Comparison of ENCODE assay signal across 23 cellular contexts in genomic region chrX:9373789-9374188, GRCh38.
"Had no signal": no experiment of that assay in that cellular context is flagged by ENCODE, and none has a peak within 500 bp of the region (broad histone marks: within the 10 kb centered on the region; RNA-seq: fewer than 3 reads in every experiment).

No MANE protein-coding gene starts in this region.

- H3K27ac ChIP-seq: esophagus muscularis mucosa, foreskin keratinocyte, gastroesophageal sphincter, heart left ventricle, hepatocyte, left lung, lower lobe of right lung had no signal

- H3K4me3 Mint-ChIP-seq: dendritic cell treated with granulocyte-macrophage colony-stimulating factor and Interleukin-4, amounts not matched to agents 40 ng/mL and 50 ng/mL, for 4 days; effector memory CD8-positive, alpha-beta T cell; endodermal cell; immature natural killer cell; mesothelial cell of epicardium had no signal

- H3K4me3 ChIP-seq: esophagus muscularis mucosa, gastroesophageal sphincter, heart left ventricle, hepatocyte, left lung, lower lobe of right lung had no signal

- H3K27me3 Mint-ChIP-seq: effector memory CD8-positive, alpha-beta T cell had no signal

- H3K4me1 ChIP-seq: esophagus muscularis mucosa, foreskin keratinocyte, gastroesophageal sphincter, left lung, lower lobe of right lung had no signal

- H3K9me3 Mint-ChIP-seq: dendritic cell treated with granulocyte-macrophage colony-stimulating factor and Interleukin-4, amounts not matched to agents 40 ng/mL and 50 ng/mL, for 4 days; effector memory CD8-positive, alpha-beta T cell had no signal

- H3K4me1 Mint-ChIP-seq: endodermal cell, mesothelial cell of epicardium had no signal

- DNase-seq: cortex of kidney; effector CD8-positive, alpha-beta T cell; effector memory CD8-positive, alpha-beta T cell; endodermal cell; foreskin keratinocyte; heart left ventricle; hypothalamus; immature natural killer cell; islet precursor cell; kidney; kidney glomerular epithelial cell; left lung; left ventricle myocardium superior; mesenchymal stem cell had no signal

- FAIRE-seq: colon, endometrium, frontal cortex, kidney had no signal

- H3K79me2 ChIP-seq: hepatocyte had no signal

- H3K36me3 Mint-ChIP-seq: immature natural killer cell, mesothelial cell of epicardium had no signal

- H3K4me2 ChIP-seq: hepatocyte had no signal

- H3K27ac Mint-ChIP-seq: dendritic cell treated with granulocyte-macrophage colony-stimulating factor and Interleukin-4, amounts not matched to agents 40 ng/mL and 50 ng/mL, for 4 days; effector memory CD8-positive, alpha-beta T cell; endodermal cell; immature natural killer cell; mesothelial cell of epicardium had no signal

- H3K9me3 ChIP-seq: esophagus muscularis mucosa, gastroesophageal sphincter, left lung, lower lobe of right lung had no signal

- H3K36me3 ChIP-seq: esophagus muscularis mucosa, gastroesophageal sphincter, heart left ventricle, left lung, lower lobe of right lung had no signal

- H3K27me3 ChIP-seq: esophagus muscularis mucosa, gastroesophageal sphincter, heart left ventricle, hepatocyte, left lung had no signal

- H2AFZ ChIP-seq: hepatocyte had no signal

- ATAC-seq: effector memory CD8-positive, alpha-beta T cell; foreskin keratinocyte; gastroesophageal sphincter; heart left ventricle; left lung; left ventricle myocardium superior; lower lobe of right lung had no signal
